8 cellular contexts compared by ENCODE assay signal in the genomic region with DNA sequence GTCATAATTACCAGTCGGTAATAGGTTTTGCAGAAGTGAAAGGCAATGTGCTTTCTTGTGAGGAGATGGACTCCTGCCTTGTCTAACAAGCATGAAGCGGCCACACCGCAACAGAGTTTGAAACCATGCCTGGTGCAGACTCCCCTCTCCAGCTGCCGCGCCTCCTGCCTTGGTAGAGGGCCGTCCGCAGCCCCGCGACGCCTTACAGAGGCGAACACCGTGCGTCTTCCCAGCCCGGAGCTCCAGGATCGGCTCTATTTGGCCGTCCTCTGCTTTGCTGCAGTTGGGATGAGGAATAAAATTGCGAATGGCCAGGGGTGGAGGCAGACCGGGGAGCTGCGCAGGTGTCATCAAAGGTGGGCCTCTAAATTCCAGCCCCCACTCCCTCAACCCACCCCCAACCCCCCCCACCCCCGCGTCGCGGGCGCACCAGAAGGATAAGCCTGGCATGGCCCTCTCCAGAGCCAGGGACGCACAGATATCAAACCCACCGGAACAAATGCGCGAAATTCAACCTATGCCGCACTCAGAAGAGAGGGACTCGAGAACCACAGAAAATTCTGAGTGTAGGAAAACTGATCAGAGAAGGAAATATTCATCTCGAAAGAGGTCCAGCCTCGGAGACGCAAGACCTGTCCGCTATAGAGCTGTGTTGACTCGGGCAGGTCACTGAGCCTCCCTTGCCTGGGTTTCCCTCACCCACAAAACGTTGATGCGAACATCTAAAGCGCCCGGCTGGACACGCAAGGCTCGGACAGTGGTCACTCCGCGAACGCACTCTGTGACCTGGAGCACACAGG. TPM values are rescaled to one million over a fixed set of nuclear protein-coding genes. Genes with fewer than 3 reads are reported as not detected.
DNase-seq lines count a peak whose midpoint lies in the region; ATAC-seq and TF ChIP-seq lines count a peak whose summit lies in the region.

No MANE protein-coding gene starts in this region.

- H3K27me3 ChIP-seq in WERI-Rb-1 (ENCODE audit: insufficient read depth, low read depth, severe bottlenecking), result peaks cover 17% of the 10 kb centered on the region

- peaks cover 39% of the 10 kb centered on the region for H3K36me3 Mint-ChIP-seq in activated CD8-positive, alpha-beta T cell treated with anti-CD3 and anti-CD28 coated beads for 36 hours (ENCODE audit: low read depth)
- H3K36me3 Mint-ChIP-seq in stimulated activated naive B cell treated with anti-CD40 and anti-IgM and Interleukin-4, amounts not matched to agents 10 μg/mL and 1 μg/mL and 100 μg/mL, for 72 hours, result peaks cover 2 to 6% of the 10 kb centered on the region in 2 donors

- peaks cover 60% of the 10 kb centered on the region for H3K4me1 Mint-ChIP-seq in activated CD8-positive, alpha-beta T cell treated with anti-CD3 and anti-CD28 coated beads for 36 hours (ENCODE audit: low read depth)
- H3K4me1 Mint-ChIP-seq in stimulated activated naive B cell treated with anti-CD40 and anti-IgM and Interleukin-4, amounts not matched to agents 10 μg/mL and 1 μg/mL and 100 μg/mL, for 72 hours, result peaks cover 29 to 50% of the 10 kb centered on the region in 2 donors

- peak overlapping the region; percentile 94 for H3K27ac Mint-ChIP-seq in activated CD8-positive, alpha-beta T cell treated with anti-CD3 and anti-CD28 coated beads for 36 hours
- H3K27ac Mint-ChIP-seq in stimulated activated naive B cell treated with anti-CD40 and anti-IgM and Interleukin-4, amounts not matched to agents 10 μg/mL and 1 μg/mL and 100 μg/mL, for 72 hours, result peak overlapping the region; percentile 90

- H3K9me3 Mint-ChIP-seq in activated CD8-positive, alpha-beta T cell treated with anti-CD3 and anti-CD28 coated beads for 36 hours, result peaks cover 3% of the 10 kb centered on the region
- H3K9me3 Mint-ChIP-seq in stimulated activated naive B cell treated with anti-CD40 and anti-IgM and Interleukin-4, amounts not matched to agents 10 μg/mL and 1 μg/mL and 100 μg/mL, for 72 hours, result no peaks in the 10 kb centered on the region

- H3K4me3 Mint-ChIP-seq in activated CD8-positive, alpha-beta T cell treated with anti-CD3 and anti-CD28 coated beads for 36 hours, result peak overlapping the region; percentile 96
- H3K4me3 Mint-ChIP-seq in stimulated activated naive B cell treated with anti-CD40 and anti-IgM and Interleukin-4, amounts not matched to agents 10 μg/mL and 1 μg/mL and 100 μg/mL, for 72 hours, result peak overlapping the region; percentile 90 to 93

- ATAC-seq in HG03066 (IDR thresholded peaks at IDR 0.05; ENCODE audit: low read depth, unreplicated experiment), result peak; percentile 58
- no peak for ATAC-seq in activated CD8-positive, alpha-beta T cell treated with anti-CD3 and anti-CD28 coated beads for 36 hours
- ATAC-seq in stimulated activated naive B cell treated with anti-CD40 and anti-IgM and Interleukin-4, amounts not matched to agents 10 μg/mL and 1 μg/mL and 100 μg/mL, for 72 hours (replicated peaks), result peak; percentile 78 to 80

- H3K9me3 ChIP-seq in iPS-18c (ENCODE audit: control insufficient read depth, insufficient read depth, low read length) (no peaks in the 10 kb centered on the region), WERI-Rb-1 (ENCODE audit: severe bottlenecking) (no peaks in the 10 kb centered on the region)

- H3K27ac ChIP-seq in WERI-Rb-1, result no peak overlapping the region

- no peak for TF ChIP-seq CTCF in activated CD8-positive, alpha-beta T cell treated with anti-CD3 and anti-CD28 coated beads for 36 hours (IDR thresholded peaks at IDR 0.05)
- no peak for TF ChIP-seq CTCF in WERI-Rb-1 (IDR thresholded peaks at IDR 0.05; ENCODE audit: low read depth, low read length)

- CTCF ChIA-PET in activated CD8-positive, alpha-beta T cell treated with anti-CD3 and anti-CD28 coated beads for 36 hours (lab: Charles Lee), result interaction anchor here (1.0 to 5.5 kb wide), 7 partner anchors 9 to 139 kb away, joined by 3 to 84 read pairs (median 3); no protein-coding TSS in a partner anchor

- no peaks in the 10 kb centered on the region for H3K36me3 ChIP-seq in WERI-Rb-1

- H3K4me3 ChIP-seq in iPS-18c (ENCODE audit: insufficient read depth, low read depth, low read length) (peak overlapping the region; percentile 73), WERI-Rb-1 (ENCODE audit: low read depth, low read length) (no peak overlapping the region)

- intact Hi-C loops in activated CD8-positive, alpha-beta T cell treated with anti-CD3 and anti-CD28 coated beads for 36 hours (cut with micrococcal nuclease), result loop anchor here (2.0 to 5.0 kb wide), 2 partner anchors 32 to 385 kb away; no protein-coding TSS in a partner anchor

- no peaks in the 10 kb centered on the region for H3K27me3 Mint-ChIP-seq in activated CD8-positive, alpha-beta T cell treated with anti-CD3 and anti-CD28 coated beads for 36 hours
- H3K27me3 Mint-ChIP-seq in stimulated activated naive B cell treated with anti-CD40 and anti-IgM and Interleukin-4, amounts not matched to agents 10 μg/mL and 1 μg/mL and 100 μg/mL, for 72 hours, result peaks cover 0 to 3% of the 10 kb centered on the region in 2 donors

- POLR2A ChIA-PET in activated CD8-positive, alpha-beta T cell treated with anti-CD3 and anti-CD28 coated beads for 36 hours (lab: Charles Lee), result interaction anchor here (0.6 to 4.2 kb wide), 16 partner anchors 9 to 878 kb away, joined by 3 to 56 read pairs (median 6); partner anchors contain the start of gene TMSB10

- peak; percentile 64 for DNase-seq in stimulated activated CD4-positive, alpha-beta T cell treated with anti-CD3 and anti-CD28 coated beads, Interleukin-15, amount 100 ng/mL, for 24 hours
- DNase-seq in stimulated activated CD4-positive, alpha-beta T cell treated with anti-CD3 and anti-CD28 coated beads, Interleukin-12 subunit alpha, Interleukin-12 subunit beta, amount 100 ng/mL, for 4 hours, result no peak
- peak; percentile 47 for DNase-seq in activated CD8-positive, alpha-beta T cell treated with anti-CD3 and anti-CD28 coated beads for 36 hours
- peak; percentile 62 for DNase-seq in stimulated activated naive B cell treated with anti-CD40 and anti-IgM and Interleukin-4, amounts not matched to agents 10 μg/mL and 1 μg/mL and 100 μg/mL, for 72 hours
- DNase-seq in WERI-Rb-1 (no peak), NK-92 (lab: John Stamatoyannopoulos, UW; ENCODE audit: unreplicated experiment) (no peak)

RNA-seq across cellular contexts. Expression of gene TRABD2A, which starts 1.1 kb away (rescaled TPM):
- total RNA-seq in activated CD8-positive, alpha-beta T cell treated with anti-CD3 and anti-CD28 coated beads for 36 hours, result 10 to 100 TPM; 56.3 to 56.4 TPM

RNA-seq across cellular contexts. Expression of gene TMSB10, which starts 25.7 kb away (rescaled TPM):
- 1,000 to 10,000 TPM; 2,035 to 2,060 TPM for total RNA-seq in activated CD8-positive, alpha-beta T cell treated with anti-CD3 and anti-CD28 coated beads for 36 hours

Comparison
In these comparisons a context has a peak if more than half of its experiments do, and no peak if none do; other contexts are left out.
1. DNase-seq: peak in stimulated activated CD4-positive, alpha-beta T cell treated with anti-CD3 and anti-CD28 coated beads, Interleukin-15, amount 100 ng/mL, for 24 hours (single experiment), activated CD8-positive, alpha-beta T cell treated with anti-CD3 and anti-CD28 coated beads for 36 hours (single experiment) and stimulated activated naive B cell treated with anti-CD40 and anti-IgM and Interleukin-4, amounts not matched to agents 10 μg/mL and 1 μg/mL and 100 μg/mL, for 72 hours (single experiment); none in stimulated activated CD4-positive, alpha-beta T cell treated with anti-CD3 and anti-CD28 coated beads, Interleukin-12 subunit alpha, Interleukin-12 subunit beta, amount 100 ng/mL, for 4 hours (single experiment), WERI-Rb-1 (single experiment) and NK-92 (single experiment).